ENCODE assay signal across 20 cellular contexts in genomic region chr3:132549169-132549568, GRCh38. TPM values are rescaled to one million over a fixed set of nuclear protein-coding genes. Genes with fewer than 3 reads are reported as not detected.
DNase-seq lines count a peak whose midpoint lies in the region; ATAC-seq and TF ChIP-seq lines count a peak whose summit lies in the region.
"Had no signal": no experiment of that assay in that cellular context is flagged by ENCODE, and none has a peak within 500 bp of the region (broad histone marks: within the 10 kb centered on the region; RNA-seq: fewer than 3 reads in every experiment).

No MANE protein-coding gene starts in this region.

- no peak for TF ChIP-seq CTCF in activated CD8-positive, alpha-beta T cell treated with anti-CD3 and anti-CD28 coated beads for 36 hours (IDR thresholded peaks at IDR 0.05)
- TF ChIP-seq CTCF in MM.1S (IDR thresholded peaks at IDR 0.05; ENCODE audit: low read length): no peak

- intact Hi-C loops in activated CD8-positive, alpha-beta T cell treated with anti-CD3 and anti-CD28 coated beads for 36 hours (cut with micrococcal nuclease): no loop called here

- H3K9ac ChIP-seq in MM.1S (ENCODE audit: low read length): no peak overlapping the region
- H3K9ac ChIP-seq: BLaER1 treated with 17β-estradiol and CSF1 and Interleukin-3, amounts not matched to agents 10 nM and 100 nM had no signal

- H3K9me3 ChIP-seq in MM.1S (replicated peaks; ENCODE audit: insufficient read depth, low read length): no peaks in the 10 kb centered on the region
- H3K9me3 ChIP-seq: A549 had no signal

- CTCF ChIA-PET in activated CD8-positive, alpha-beta T cell treated with anti-CD3 and anti-CD28 coated beads for 36 hours (lab: Charles Lee): interaction anchor here (4.2 to 7.8 kb wide), 2 partner anchors 13 to 94 kb away, joined by 19 to 76 read pairs; no protein-coding TSS in a partner anchor
- CTCF ChIA-PET in activated CD8-positive, alpha-beta T cell treated with anti-CD3 and anti-CD28 coated beads, Interleukin-2, amount 10 ng/mL, durations not matched to agents 7 days and 5 days (lab: Charles Lee): interaction anchor here (0.9 to 4.9 kb wide), 2 partner anchors 8 to 12 kb away, joined by 5 to 43 read pairs; no protein-coding TSS in a partner anchor

- H3K4me3 Mint-ChIP-seq in activated CD8-positive, alpha-beta T cell treated with anti-CD3 and anti-CD28 coated beads for 36 hours: no peak overlapping the region
- no peak overlapping the region for H3K4me3 Mint-ChIP-seq in activated CD8-positive, alpha-beta T cell treated with anti-CD3 and anti-CD28 coated beads, Interleukin-2, amount 10 ng/mL, durations not matched to agents 7 days and 5 days
- peak overlapping the region; percentile 65 for H3K4me3 Mint-ChIP-seq in activated naive CD8-positive, alpha-beta T cell treated with anti-CD3 and anti-CD28 coated beads, Interleukin-2, amount 50 U/mL, for 24 hours
- H3K4me3 Mint-ChIP-seq in stimulated activated memory B cell treated with anti-CD40 and anti-IgM and Interleukin-4, amounts not matched to agents 10 μg/mL and 1 μg/mL and 100 μg/mL, for 72 hours: no peak overlapping the region
- H3K4me3 Mint-ChIP-seq: CD8-positive, alpha-beta memory T cell; H9; IgD-negative memory B cell had no signal

- no peaks in the 10 kb centered on the region for H3K36me3 ChIP-seq in MM.1S (replicated peaks; ENCODE audit: insufficient read depth, low read length)

- POLR2A ChIA-PET in activated CD8-positive, alpha-beta T cell treated with anti-CD3 and anti-CD28 coated beads for 36 hours (lab: Charles Lee): interaction anchor here (0.7 kb wide), 1 partner anchor 38 kb away, joined by 3 read pairs; no protein-coding TSS in a partner anchor
- POLR2A ChIA-PET in activated CD8-positive, alpha-beta T cell treated with anti-CD3 and anti-CD28 coated beads, Interleukin-2, amount 10 ng/mL, durations not matched to agents 7 days and 5 days (lab: Charles Lee): no interaction called here

- H2AFZ ChIP-seq in MM.1S (ENCODE audit: low read length): no peak overlapping the region

- no peaks in the 10 kb centered on the region for H3K27me3 Mint-ChIP-seq in activated CD8-positive, alpha-beta T cell treated with anti-CD3 and anti-CD28 coated beads for 36 hours
- no peaks in the 10 kb centered on the region for H3K27me3 Mint-ChIP-seq in activated CD8-positive, alpha-beta T cell treated with anti-CD3 and anti-CD28 coated beads, Interleukin-2, amount 10 ng/mL, durations not matched to agents 7 days and 5 days (ENCODE audit: low read depth)
- no peaks in the 10 kb centered on the region for H3K27me3 Mint-ChIP-seq in activated naive CD8-positive, alpha-beta T cell treated with anti-CD3 and anti-CD28 coated beads, Interleukin-2, amount 50 U/mL, for 24 hours
- no peaks in the 10 kb centered on the region for H3K27me3 Mint-ChIP-seq in stimulated activated memory B cell treated with anti-CD40 and anti-IgM and Interleukin-4, amounts not matched to agents 10 μg/mL and 1 μg/mL and 100 μg/mL, for 72 hours
- H3K27me3 Mint-ChIP-seq: CD8-positive, alpha-beta memory T cell; IgD-negative memory B cell had no signal

- H3K4me1 Mint-ChIP-seq in activated CD8-positive, alpha-beta T cell treated with anti-CD3 and anti-CD28 coated beads for 36 hours (ENCODE audit: low read depth): peaks cover 60% of the 10 kb centered on the region
- H3K4me1 Mint-ChIP-seq in activated CD8-positive, alpha-beta T cell treated with anti-CD3 and anti-CD28 coated beads, Interleukin-2, amount 10 ng/mL, durations not matched to agents 7 days and 5 days (ENCODE audit: low read depth): peaks cover 28% of the 10 kb centered on the region
- H3K4me1 Mint-ChIP-seq in activated naive CD8-positive, alpha-beta T cell treated with anti-CD3 and anti-CD28 coated beads, Interleukin-2, amount 50 U/mL, for 24 hours: peaks cover 60% of the 10 kb centered on the region
- H3K4me1 Mint-ChIP-seq in stimulated activated memory B cell treated with anti-CD40 and anti-IgM and Interleukin-4, amounts not matched to agents 10 μg/mL and 1 μg/mL and 100 μg/mL, for 72 hours: peaks cover 25% of the 10 kb centered on the region

- ATAC-seq in activated CD8-positive, alpha-beta T cell treated with anti-CD3 and anti-CD28 coated beads for 36 hours: no peak
- ATAC-seq in activated CD8-positive, alpha-beta T cell treated with anti-CD3 and anti-CD28 coated beads, Interleukin-2, amount 10 ng/mL, durations not matched to agents 7 days and 5 days: no peak
- ATAC-seq in activated naive CD8-positive, alpha-beta T cell treated with anti-CD3 and anti-CD28 coated beads, Interleukin-2, amount 50 U/mL, for 24 hours: no peak
- no peak for ATAC-seq in stimulated activated memory B cell treated with anti-CD40 and anti-IgM and Interleukin-4, amounts not matched to agents 10 μg/mL and 1 μg/mL and 100 μg/mL, for 72 hours
- ATAC-seq: A549 had no signal

- no peaks in the 10 kb centered on the region for H4K20me1 ChIP-seq in MM.1S (ENCODE audit: insufficient read depth, low read length)
- H4K20me1 ChIP-seq: BLaER1 treated with 17β-estradiol and CSF1 and Interleukin-3, amounts not matched to agents 10 nM and 100 nM had no signal

- no peaks in the 10 kb centered on the region for H3K79me2 ChIP-seq in MM.1S (ENCODE audit: low read length)

- H3K27ac ChIP-seq in MM.1S (ENCODE audit: low read length): peak overlapping the region; percentile 83; the same call in 1 of the 2 replicates
- H3K27ac ChIP-seq: A549 had no signal

- peaks cover 11% of the 10 kb centered on the region for H3K36me3 Mint-ChIP-seq in activated CD8-positive, alpha-beta T cell treated with anti-CD3 and anti-CD28 coated beads for 36 hours (ENCODE audit: low read depth)
- peaks cover 13% of the 10 kb centered on the region for H3K36me3 Mint-ChIP-seq in activated CD8-positive, alpha-beta T cell treated with anti-CD3 and anti-CD28 coated beads, Interleukin-2, amount 10 ng/mL, durations not matched to agents 7 days and 5 days (ENCODE audit: low read depth)
- H3K36me3 Mint-ChIP-seq in activated naive CD8-positive, alpha-beta T cell treated with anti-CD3 and anti-CD28 coated beads, Interleukin-2, amount 50 U/mL, for 24 hours (ENCODE audit: low read depth): peaks cover 23% of the 10 kb centered on the region
- H3K36me3 Mint-ChIP-seq in stimulated activated memory B cell treated with anti-CD40 and anti-IgM and Interleukin-4, amounts not matched to agents 10 μg/mL and 1 μg/mL and 100 μg/mL, for 72 hours: peaks cover 6% of the 10 kb centered on the region

- H3K4me1 ChIP-seq in MM.1S (ENCODE audit: low read length): peaks cover 36% of the 10 kb centered on the region

- H3K9me3 Mint-ChIP-seq in activated CD8-positive, alpha-beta T cell treated with anti-CD3 and anti-CD28 coated beads for 36 hours: no peaks in the 10 kb centered on the region
- H3K9me3 Mint-ChIP-seq in activated CD8-positive, alpha-beta T cell treated with anti-CD3 and anti-CD28 coated beads, Interleukin-2, amount 10 ng/mL, durations not matched to agents 7 days and 5 days (ENCODE audit: insufficient read depth): no peaks in the 10 kb centered on the region
- peaks cover 3% of the 10 kb centered on the region for H3K9me3 Mint-ChIP-seq in activated naive CD8-positive, alpha-beta T cell treated with anti-CD3 and anti-CD28 coated beads, Interleukin-2, amount 50 U/mL, for 24 hours
- peaks cover 3% of the 10 kb centered on the region for H3K9me3 Mint-ChIP-seq in stimulated activated memory B cell treated with anti-CD40 and anti-IgM and Interleukin-4, amounts not matched to agents 10 μg/mL and 1 μg/mL and 100 μg/mL, for 72 hours
- H3K9me3 Mint-ChIP-seq: CD8-positive, alpha-beta memory T cell; H9; IgD-negative memory B cell had no signal

- no peak for DNase-seq in activated CD8-positive, alpha-beta T cell treated with anti-CD3 and anti-CD28 coated beads for 36 hours
- no peak for DNase-seq in activated CD8-positive, alpha-beta T cell treated with anti-CD3 and anti-CD28 coated beads, Interleukin-2, amount 10 ng/mL, durations not matched to agents 7 days and 5 days
- DNase-seq in MM.1S: no peak
- DNase-seq in activated naive CD8-positive, alpha-beta T cell treated with anti-CD3 and anti-CD28 coated beads, Interleukin-2, amount 50 U/mL, for 24 hours: no peak
- no peak for DNase-seq in T-helper 9 cell
- DNase-seq in stimulated activated naive CD4-positive, alpha-beta T cell treated with Interleukin-2 at 50 U/mL for 16 hours (lab: John Stamatoyannopoulos, UW): no peak
- no peak for DNase-seq in NCI-H1436 (lab: John Stamatoyannopoulos, UW)
- DNase-seq: CD8-positive, alpha-beta memory T cell; DMS79 treated with DMSO at 0.1 percent for 48 hours; H9; NCI-H1417; NCI-H2029; NCI-H2171 treated with DMSO at 0.1 percent for 48 hours; NCI-H446 treated with DMSO at 0.1 percent for 48 hours; OCI-M1 had no signal

- peaks cover 22% of the 10 kb centered on the region for H3F3A ChIP-seq in MM.1S (ENCODE audit: insufficient read depth, low read length)

- peak overlapping the region; percentile 97 for H3K27ac Mint-ChIP-seq in activated CD8-positive, alpha-beta T cell treated with anti-CD3 and anti-CD28 coated beads for 36 hours
- H3K27ac Mint-ChIP-seq in activated CD8-positive, alpha-beta T cell treated with anti-CD3 and anti-CD28 coated beads, Interleukin-2, amount 10 ng/mL, durations not matched to agents 7 days and 5 days: no peak overlapping the region
- H3K27ac Mint-ChIP-seq in activated naive CD8-positive, alpha-beta T cell treated with anti-CD3 and anti-CD28 coated beads, Interleukin-2, amount 50 U/mL, for 24 hours: peak overlapping the region; percentile 97
- peak overlapping the region; percentile 95 for H3K27ac Mint-ChIP-seq in stimulated activated memory B cell treated with anti-CD40 and anti-IgM and Interleukin-4, amounts not matched to agents 10 μg/mL and 1 μg/mL and 100 μg/mL, for 72 hours
- H3K27ac Mint-ChIP-seq: CD8-positive, alpha-beta memory T cell; H9; IgD-negative memory B cell had no signal

- H3K4me2 ChIP-seq in MM.1S (ENCODE audit: low read depth, low read length): peak overlapping the region; percentile 57; the same call in 1 of the 2 replicates
- H3K4me2 ChIP-seq: A549 had no signal

- H3K4me3 ChIP-seq in MM.1S (ENCODE audit: low read length): no peak overlapping the region
- H3K4me3 ChIP-seq: A549; BLaER1 treated with 17β-estradiol and CSF1 and Interleukin-3, amounts not matched to agents 10 nM and 100 nM had no signal

- H3K9me2 ChIP-seq in MM.1S (replicated peaks; ENCODE audit: insufficient read depth, low read length): no peaks in the 10 kb centered on the region

- H3K27me3 ChIP-seq in MM.1S (replicated peaks; ENCODE audit: insufficient read depth, low read length): no peaks in the 10 kb centered on the region
- H3K27me3 ChIP-seq: BLaER1 treated with 17β-estradiol and CSF1 and Interleukin-3, amounts not matched to agents 10 nM and 100 nM had no signal

RNA-seq across cellular contexts. Expression of gene ACKR4, which starts 47.9 kb away (rescaled TPM):
- not detected for total RNA-seq in activated CD8-positive, alpha-beta T cell treated with anti-CD3 and anti-CD28 coated beads for 36 hours
- total RNA-seq in activated CD8-positive, alpha-beta T cell treated with anti-CD3 and anti-CD28 coated beads, Interleukin-2, amount 10 ng/mL, durations not matched to agents 7 days and 5 days: not detected
- total RNA-seq: CD8-positive, alpha-beta memory T cell; H9; LHCN-M2 had no signal
